In the genomic region with DNA sequence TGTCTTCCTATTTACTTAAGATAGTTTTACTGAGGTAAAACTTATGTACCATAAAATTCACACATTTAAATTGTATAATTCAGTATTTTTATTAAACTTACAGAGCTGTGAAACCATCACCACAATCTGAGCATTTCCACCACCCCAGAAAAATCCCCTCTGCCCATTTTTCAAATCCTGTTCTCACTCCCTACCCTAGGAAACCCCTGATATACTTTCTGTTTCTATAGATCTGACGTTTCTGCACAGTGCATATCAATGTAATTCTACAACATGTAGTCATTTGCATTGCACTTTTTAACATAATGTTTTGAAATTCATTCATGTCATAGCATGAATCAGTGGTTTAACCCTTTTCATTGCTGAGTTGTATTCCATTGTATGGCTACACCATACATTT, we compare ENCODE assay signal across 13 cellular contexts.
"Had no signal": no experiment of that assay in that cellular context is flagged by ENCODE, and none has a peak within 500 bp of the region (broad histone marks: within the 10 kb centered on the region; RNA-seq: fewer than 3 reads in every experiment).

No MANE protein-coding gene starts in this region.

- H3K36me3 Mint-ChIP-seq: memory B cell; stimulated activated memory B cell treated with anti-CD40 and anti-IgM and Interleukin-4, amounts not matched to agents 10 μg/mL and 1 μg/mL and 100 μg/mL, for 72 hours; type B pancreatic cell had no signal

- H3K4me3 Mint-ChIP-seq: activated B cell treated with CpG ODN at 0.5 μM for 24 hours; activated CD4-positive, alpha-beta T cell treated with anti-CD3 and anti-CD28 coated beads, Interleukin-2, amount 10 ng/mL, durations not matched to agents 24 days and 14 days; activated naive CD4-positive, alpha-beta T cell treated with anti-CD3 and anti-CD28 coated beads for 36 hours; memory B cell; nephron; stimulated activated memory B cell treated with anti-CD40 and anti-IgM and Interleukin-4, amounts not matched to agents 10 μg/mL and 1 μg/mL and 100 μg/mL, for 72 hours; type B pancreatic cell had no signal

- H3K27ac Mint-ChIP-seq: activated B cell treated with CpG ODN at 0.5 μM for 24 hours; activated CD4-positive, alpha-beta T cell treated with anti-CD3 and anti-CD28 coated beads, Interleukin-2, amount 10 ng/mL, durations not matched to agents 24 days and 14 days; activated naive CD4-positive, alpha-beta T cell treated with anti-CD3 and anti-CD28 coated beads for 36 hours; memory B cell; stimulated activated memory B cell treated with anti-CD40 and anti-IgM and Interleukin-4, amounts not matched to agents 10 μg/mL and 1 μg/mL and 100 μg/mL, for 72 hours; type B pancreatic cell had no signal

- H3K4me1 Mint-ChIP-seq: activated B cell treated with CpG ODN at 0.5 μM for 24 hours; activated CD4-positive, alpha-beta T cell treated with anti-CD3 and anti-CD28 coated beads, Interleukin-2, amount 10 ng/mL, durations not matched to agents 24 days and 14 days; memory B cell; nephron; stimulated activated memory B cell treated with anti-CD40 and anti-IgM and Interleukin-4, amounts not matched to agents 10 μg/mL and 1 μg/mL and 100 μg/mL, for 72 hours had no signal

- ATAC-seq: foreskin keratinocyte; right lobe of liver; stimulated activated memory B cell treated with anti-CD40 and anti-IgM and Interleukin-4, amounts not matched to agents 10 μg/mL and 1 μg/mL and 100 μg/mL, for 72 hours had no signal

- H3K9me3 Mint-ChIP-seq: activated B cell treated with CpG ODN at 0.5 μM for 24 hours; activated CD4-positive, alpha-beta T cell treated with anti-CD3 and anti-CD28 coated beads, Interleukin-2, amount 10 ng/mL, durations not matched to agents 24 days and 14 days; activated naive CD4-positive, alpha-beta T cell treated with anti-CD3 and anti-CD28 coated beads for 36 hours; type B pancreatic cell had no signal

- DNase-seq: activated B cell treated with CpG ODN at 0.5 μM for 24 hours; activated CD4-positive, alpha-beta T cell treated with anti-CD3 and anti-CD28 coated beads, Interleukin-2, amount 10 ng/mL, durations not matched to agents 24 days and 14 days; activated naive CD4-positive, alpha-beta T cell treated with anti-CD3 and anti-CD28 coated beads for 36 hours; esophagus squamous epithelium; foreskin keratinocyte; head of caudate nucleus; left ventricle myocardium inferior; right lobe of liver; stimulated activated CD4-positive, alpha-beta T cell treated with anti-CD3 and anti-CD28 coated beads, Interleukin-1b, Interleukin-23, amount 100 ng/mL, for 48 hours had no signal

- H3K27me3 Mint-ChIP-seq: activated B cell treated with CpG ODN at 0.5 μM for 24 hours; activated CD4-positive, alpha-beta T cell treated with anti-CD3 and anti-CD28 coated beads, Interleukin-2, amount 10 ng/mL, durations not matched to agents 24 days and 14 days; stimulated activated memory B cell treated with anti-CD40 and anti-IgM and Interleukin-4, amounts not matched to agents 10 μg/mL and 1 μg/mL and 100 μg/mL, for 72 hours; type B pancreatic cell had no signal
